ENCODE assay signal across 11 cellular contexts in the genomic region with DNA sequence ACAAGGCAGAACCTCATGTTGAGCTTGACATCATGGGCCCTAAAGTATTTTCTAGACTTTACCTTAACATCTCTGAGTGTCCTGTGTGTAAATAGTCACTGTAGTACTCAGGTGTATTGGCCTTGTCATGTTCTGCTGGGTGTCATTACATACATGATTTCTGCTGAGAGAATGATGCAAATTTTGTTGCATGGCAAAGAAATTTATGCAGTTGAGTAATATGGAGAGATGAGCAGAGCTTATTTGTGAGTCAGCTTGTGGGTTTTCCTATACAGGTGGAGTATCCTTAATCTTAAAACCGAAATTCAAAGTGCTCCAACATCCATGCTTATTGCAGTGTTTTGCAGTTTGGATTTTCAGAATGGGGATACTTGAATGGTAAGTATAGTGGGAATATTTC. TPM values are rescaled to one million over a fixed set of nuclear protein-coding genes. Genes with fewer than 3 reads are reported as not detected.
DNase-seq lines count a peak whose midpoint lies in the region; ATAC-seq and TF ChIP-seq lines count a peak whose summit lies in the region.
"Had no signal": no experiment of that assay in that cellular context is flagged by ENCODE, and none has a peak within 500 bp of the region (broad histone marks: within the 10 kb centered on the region; RNA-seq: fewer than 3 reads in every experiment).

No MANE protein-coding gene starts in this region.

- no peak for DNase-seq in cardiac muscle cell (ENCODE audit: low read depth in 1 of 2, low spot score in 1 of 2)
- DNase-seq in Right ventricle myocardium inferior (ENCODE audit: missing footprints) = no peak
- peak; percentile 66 for DNase-seq in amniotic epithelial cell (ENCODE audit: low read depth)
- no peak for DNase-seq in NCI-H2196 (lab: John Stamatoyannopoulos, UW; ENCODE audit: unreplicated experiment)
- DNase-seq in T-cell = no peak
- no peak for DNase-seq in NCI-H1436 (lab: John Stamatoyannopoulos, UW)
- DNase-seq: CD4-positive, alpha-beta memory T cell; ovary had no signal

- H3K4me1 ChIP-seq in cardiac muscle cell (ENCODE audit: low read depth) = peaks cover 39% of the 10 kb centered on the region
- H3K4me1 ChIP-seq in subcutaneous abdominal adipose tissue (ENCODE audit: control insufficient read depth in 5 of 5, insufficient read depth in 5 of 5, low read length in 5 of 5) = peaks cover 0 to 41% (median 36%) of the 10 kb centered on the region in 5 donors

- intact Hi-C loops in Right ventricle myocardium inferior (cut with DNase I) = no loop called here

- peaks cover 15 to 19% (median 16%) of the 10 kb centered on the region in 3 donors for H3K4me1 Mint-ChIP-seq in T-cell

- no peaks in the 10 kb centered on the region for H3K36me3 ChIP-seq in cardiac muscle cell
- peaks cover 4 to 10% (median 7%) of the 10 kb centered on the region in 5 donors for H3K36me3 ChIP-seq in subcutaneous abdominal adipose tissue (ENCODE audit: control insufficient read depth in 5 of 5, insufficient read depth in 5 of 5, low read length in 5 of 5)
- H3K36me3 ChIP-seq: ovary, thoracic aorta had no signal

- no peak for TF ChIP-seq CTCF in cardiac muscle cell (IDR thresholded peaks at IDR 0.05; ENCODE audit: low read depth, low read length)

- peak overlapping the region in 1 of 2 donors; percentile 85 for H3K27ac Mint-ChIP-seq in T-cell

- ATAC-seq in Right ventricle myocardium inferior = no peak
- peak; percentile 39 for ATAC-seq in HG02938 (IDR thresholded peaks at IDR 0.05; ENCODE audit: unreplicated experiment)
- no peak for ATAC-seq in T-cell (replicated peaks in 1 of 4)

- H3K27ac ChIP-seq in cardiac muscle cell (peak overlapping the region; percentile 76), subcutaneous abdominal adipose tissue (ENCODE audit: low read depth, low read length) (peak overlapping the region; percentile 71)

- CTCF ChIA-PET in T-cell (lab: Charles Lee) = no interaction called here

- H3K27me3 Mint-ChIP-seq in T-cell = no peaks in the 10 kb centered on the region
- H3K27me3 Mint-ChIP-seq: CD4-positive, alpha-beta memory T cell had no signal

- H3K9ac ChIP-seq in subcutaneous abdominal adipose tissue (ENCODE audit: low read length in 5 of 5) = no peak overlapping the region

- H3K36me3 Mint-ChIP-seq in T-cell = peaks cover 5% of the 10 kb centered on the region

- H3K9me3 Mint-ChIP-seq in T-cell = no peaks in the 10 kb centered on the region
- H3K9me3 Mint-ChIP-seq: CD4-positive, alpha-beta memory T cell had no signal

- H3K9me3 ChIP-seq in cardiac muscle cell (ENCODE audit: low read depth) (no peaks in the 10 kb centered on the region), subcutaneous abdominal adipose tissue (ENCODE audit: control insufficient read depth in 5 of 5, low read length in 5 of 5) (no peaks in the 10 kb centered on the region)
- H3K9me3 ChIP-seq: ovary, thoracic aorta had no signal

- H3K27me3 ChIP-seq in cardiac muscle cell (no peaks in the 10 kb centered on the region), subcutaneous abdominal adipose tissue (ENCODE audit: control insufficient read depth in 5 of 5, insufficient read depth in 4 of 5, low read length in 5 of 5) (no peaks in the 10 kb centered on the region)
- H3K27me3 ChIP-seq: ovary had no signal

- H3K4me3 ChIP-seq in cardiac muscle cell (no peak overlapping the region), subcutaneous abdominal adipose tissue (ENCODE audit: low read depth in 1 of 5, low read length in 5 of 5) (no peak overlapping the region)
- H3K4me3 ChIP-seq: ovary had no signal

- no peak overlapping the region for H3K4me3 Mint-ChIP-seq in T-cell

- POLR2A ChIA-PET in T-cell (lab: Charles Lee) = no interaction called here

RNA-seq across cellular contexts. Expression of a gene that starts 36.6 kb away (rescaled TPM):
- total RNA-seq in cardiac muscle cell (20.6 and 22.8 TPM in 2 replicates), Right ventricle myocardium inferior (18.9 TPM), T-cell (1 to 10 TPM; 1.7 to 3.3 (median 2.3) TPM)
- 21.6 and 24.1 TPM in 2 replicates for polyA plus RNA-seq in cardiac muscle cell
